In genomic region chr11:69657911-69658605, GRCh38 we compare ENCODE assay signal across 1 cellular context.
A peak's percentile ranks its signal among the peaks of the same experiment; 100 is the strongest.
TF ChIP-seq lines count a peak whose summit lies in the region.

No MANE protein-coding gene starts in this region.

TF ChIP-seq in HepG2, 621 proteins besides CTCF, POLR2A, EP300 and RAD21 (continues in another document):
- no peak for TF ChIP-seq SP2 (CRISPR knock-in tag; IDR thresholded peaks at IDR 0.05)
- no peak for TF ChIP-seq GRHL1 (CRISPR knock-in tag; conservative IDR thresholded peaks at IDR 0.05)
- TF ChIP-seq SIX4 (CRISPR knock-in tag; IDR thresholded peaks at IDR 0.05), result peak; percentile 68; the same call in 1 of the 2 replicates
- peak; percentile 21; the same call in 1 of the 2 replicates for TF ChIP-seq STAG1 (CRISPR knock-in tag; IDR thresholded peaks at IDR 0.05)
- TF ChIP-seq ZNF550 (CRISPR knock-in tag; IDR thresholded peaks at IDR 0.05; ENCODE audit: borderline replicate concordance), result no peak
- TF ChIP-seq TMF1 (CRISPR knock-in tag; IDR thresholded peaks at IDR 0.05; ENCODE audit: low read depth), result 0 out of 2 replicates have a peak, but pooled peaks have one; percentile 24
- no peak; the same call in 1 of the 2 replicates for TF ChIP-seq CHCHD3 (CRISPR knock-in tag; IDR thresholded peaks at IDR 0.05)
- TF ChIP-seq BRD4 (CRISPR knock-in tag; IDR thresholded peaks at IDR 0.05), result no peak
- no peak; the same call in 1 of the 2 replicates for TF ChIP-seq AHDC1 (CRISPR knock-in tag; IDR thresholded peaks at IDR 0.05; ENCODE audit: borderline replicate concordance)
- TF ChIP-seq RBM39 (IDR thresholded peaks at IDR 0.05; ENCODE audit: low read depth, low read length, poor library complexity, severe bottlenecking), result no peak
- TF ChIP-seq ZNF512B (CRISPR knock-in tag; IDR thresholded peaks at IDR 0.05; ENCODE audit: borderline replicate concordance), result no peak
- no peak for TF ChIP-seq ZNF24 (IDR thresholded peaks at IDR 0.05)
- TF ChIP-seq HNF1A (IDR thresholded peaks at IDR 0.05; ENCODE audit: low read depth), result peak; percentile 25; the same call in 1 of the 2 replicates
- TF ChIP-seq HNF1A (CRISPR knock-in tag; IDR thresholded peaks at IDR 0.05; ENCODE audit: borderline replicate concordance), result peak; percentile 87; the same call in 1 of the 2 replicates
- peak; percentile 48 for TF ChIP-seq POGZ (CRISPR knock-in tag; IDR thresholded peaks at IDR 0.05)
- peak; percentile 66 for TF ChIP-seq ZBTB2 (CRISPR knock-in tag; IDR thresholded peaks at IDR 0.05; ENCODE audit: low read depth)
- no peak for TF ChIP-seq MAF1 (CRISPR knock-in tag; IDR thresholded peaks at IDR 0.05; ENCODE audit: borderline replicate concordance)
- TF ChIP-seq HMGA1 (CRISPR knock-in tag; conservative IDR thresholded peaks at IDR 0.05), result no peak
- no peak for TF ChIP-seq ZC3H4 (CRISPR knock-in tag; IDR thresholded peaks at IDR 0.05; ENCODE audit: borderline replicate concordance)
- peak; percentile 62; the same call in 1 of the 2 replicates for TF ChIP-seq HNRNPL (IDR thresholded peaks at IDR 0.05; ENCODE audit: low read depth, low read length)
- peak; percentile 37; the same call in 1 of the 2 replicates for TF ChIP-seq ZNF362 (CRISPR knock-in tag; IDR thresholded peaks at IDR 0.05; ENCODE audit: borderline replicate concordance)
- TF ChIP-seq TFDP2 (CRISPR knock-in tag; IDR thresholded peaks at IDR 0.05), result peak; percentile 77
- no peak for TF ChIP-seq ZNF333 (CRISPR knock-in tag; IDR thresholded peaks at IDR 0.05; ENCODE audit: borderline replicate concordance)
- peak; percentile 97 for TF ChIP-seq MTA1 (CRISPR knock-in tag; IDR thresholded peaks at IDR 0.05; ENCODE audit: borderline replicate concordance)
- TF ChIP-seq ZNF225 (CRISPR knock-in tag; IDR thresholded peaks at IDR 0.05), result no peak
- TF ChIP-seq ZGPAT (CRISPR knock-in tag; IDR thresholded peaks at IDR 0.05), result peak; percentile 94
- TF ChIP-seq KDM2A (CRISPR knock-in tag; IDR thresholded peaks at IDR 0.05; ENCODE audit: borderline replicate concordance, low read depth), result peak; percentile 92
- TF ChIP-seq FOXJ3 (CRISPR knock-in tag; IDR thresholded peaks at IDR 0.05; ENCODE audit: borderline replicate concordance), result peak; percentile 84
- no peak for TF ChIP-seq SSRP1 (CRISPR knock-in tag; IDR thresholded peaks at IDR 0.05)
- TF ChIP-seq ZNF230 (CRISPR knock-in tag; IDR thresholded peaks at IDR 0.05), result peak; percentile 71; the same call in 1 of the 2 replicates
- peak; percentile 58; the same call in 1 of the 2 replicates for TF ChIP-seq PAX8 (CRISPR knock-in tag; IDR thresholded peaks at IDR 0.05; ENCODE audit: borderline replicate concordance)
- no peak for TF ChIP-seq HDAC6 (IDR thresholded peaks at IDR 0.05; ENCODE audit: low read depth, low read length)
